ENCODE assay signal across 9 cellular contexts in genomic region chr16:19167710-19168172, GRCh38. TPM values are rescaled to one million over a fixed set of nuclear protein-coding genes. Genes with fewer than 3 reads are reported as not detected.
DNase-seq lines count a peak whose midpoint lies in the region; ATAC-seq, FAIRE-seq and TF ChIP-seq lines count a peak whose summit lies in the region.
"Had no signal": no experiment of that assay in that cellular context is flagged by ENCODE, and none has a peak within 500 bp of the region (broad histone marks: within the 10 kb centered on the region; RNA-seq: fewer than 3 reads in every experiment).

No MANE protein-coding gene starts in this region.

- BruUV-seq in PC-9 (replicated peaks; lab: Mats Ljungman, UMichigan), result no TSS peak

- H3K36me3 ChIP-seq in PC-9 (ENCODE audit: low read depth), result no peaks in the 10 kb centered on the region
- H3K36me3 ChIP-seq in bronchial epithelial cell (ENCODE audit: control insufficient read depth, insufficient read depth, low read length), result no peaks in the 10 kb centered on the region
- no peaks in the 10 kb centered on the region for H3K36me3 ChIP-seq in keratinocyte (ENCODE audit: control insufficient read depth in 2 of 2, extremely low read depth in 1 of 2, insufficient read depth in 2 of 2, low read length in 2 of 2)
- H3K36me3 ChIP-seq: neutrophil had no signal

- peaks cover 13% of the 10 kb centered on the region for H3F3A ChIP-seq in PC-9 (ENCODE audit: insufficient read depth, low read depth)

- FAIRE-seq in bronchial epithelial cell (lab: Jason Lieb, UNC) (no peak), keratinocyte (lab: Jason Lieb, UNC) (no peak)

- peak overlapping the region; percentile 91 for H2AFZ ChIP-seq in PC-9
- H2AFZ ChIP-seq in keratinocyte (ENCODE audit: control insufficient read depth, low read length), result no peak overlapping the region

- POLR2A ChIA-PET in PC-9 (lab: Charles Lee; ENCODE audit: unreplicated experiment), result no interaction called here

- CTCF ChIA-PET in PC-9 (lab: Charles Lee), result no interaction called here

- H4K20me1 ChIP-seq in PC-9 (ENCODE audit: insufficient read depth) (no peaks in the 10 kb centered on the region), keratinocyte (ENCODE audit: control insufficient read depth, extremely low read depth, insufficient read depth, low read length) (no peaks in the 10 kb centered on the region)

- no peaks in the 10 kb centered on the region for H3K9me1 ChIP-seq in keratinocyte (ENCODE audit: control insufficient read depth, extremely low read depth, insufficient read depth, low read length)

- H3K4me1 ChIP-seq in PC-9 (replicated peaks; ENCODE audit: insufficient read depth) (peaks cover 33% of the 10 kb centered on the region), keratinocyte (ENCODE audit: control insufficient read depth, extremely low read depth, insufficient read depth, low read length) (peaks cover 2% of the 10 kb centered on the region)

- no peak overlapping the region for H3K9ac ChIP-seq in keratinocyte (ENCODE audit: control insufficient read depth, extremely low read depth, insufficient read depth, low read length)

- H3K9me3 ChIP-seq in PC-9 (ENCODE audit: insufficient read depth, low read depth) (no peaks in the 10 kb centered on the region), keratinocyte (ENCODE audit: control insufficient read depth, low read depth, low read length) (no peaks in the 10 kb centered on the region)
- H3K9me3 ChIP-seq: neutrophil had no signal

- no peaks in the 10 kb centered on the region for H3K27me3 ChIP-seq in PC-9 (ENCODE audit: insufficient read depth, low read depth)
- H3K27me3 ChIP-seq in bronchial epithelial cell (ENCODE audit: control insufficient read depth, insufficient read depth, low read length), result peaks cover 5% of the 10 kb centered on the region
- peaks cover 27% of the 10 kb centered on the region for H3K27me3 ChIP-seq in keratinocyte (ENCODE audit: control insufficient read depth, extremely low read depth, insufficient read depth, low read length)

- H3K27ac ChIP-seq in PC-9 (no peak overlapping the region), keratinocyte (ENCODE audit: control insufficient read depth, insufficient read depth, low read length) (no peak overlapping the region)
- H3K27ac ChIP-seq: neutrophil had no signal

- dilution Hi-C loops in keratinocyte (cut with MboI; ENCODE audit: extremely low pct_ligation_motif_present, low sequenced_read_pairs), result no loop called here

- peak; percentile 74 for DNase-seq in activated CD4-positive, alpha-beta T cell treated with anti-CD3 and anti-CD28 coated beads for 48 hours
- DNase-seq in activated CD4-positive, alpha-beta T cell treated with anti-CD3 and anti-CD28 coated beads for 4 hours, result no peak
- DNase-seq in HUDEP-2 (lab: John Stamatoyannopoulos, UW; ENCODE audit: unreplicated experiment in 76 of 76) (peak in 40 of 76 experiments; percentile 1 to 47 (median 16)), PC-9 (peak; percentile 60 to 90), bronchial epithelial cell (ENCODE audit: low read depth) (peak; percentile 17), keratinocyte (ENCODE audit: low read depth, low spot score) (no peak)
- peak; percentile 19 to 42 (median 29) for DNase-seq in stimulated activated CD4-positive, alpha-beta T cell treated with anti-CD3 and anti-CD28 coated beads, Interleukin-12 subunit alpha, Interleukin-12 subunit beta, amount 100 ng/mL, for 48 hours (ENCODE audit: low read depth in 2 of 3, low spot score in 1 of 3)

- peak; percentile 75 for TF ChIP-seq CTCF in PC-9 (conservative IDR thresholded peaks at IDR 0.05)
- TF ChIP-seq CTCF in bronchial epithelial cell (IDR thresholded peaks at IDR 0.05; ENCODE audit: insufficient read depth, low read length, severe bottlenecking), result peak; percentile 73
- peak in 2 of 3 experiments; percentile 80 to 85 for TF ChIP-seq CTCF in keratinocyte (optimal IDR thresholded peaks at IDR 0.05 in 1 of 3, IDR thresholded peaks at IDR 0.05 in 1 of 3, conservative IDR thresholded peaks at IDR 0.05 in 1 of 3; ENCODE audit: extremely low read depth in 1 of 3, insufficient read depth in 2 of 3, low read length in 3 of 3)

- H3K9me2 ChIP-seq in PC-9 (ENCODE audit: insufficient read depth), result no peaks in the 10 kb centered on the region

- 0 out of 2 replicates have a peak, but pooled peaks cover 8% of the 10 kb centered on the region for H3K79me2 ChIP-seq in PC-9 (ENCODE audit: low read depth)
- H3K79me2 ChIP-seq in keratinocyte (ENCODE audit: control insufficient read depth, insufficient read depth, low read length), result no peaks in the 10 kb centered on the region

- H3K4me2 ChIP-seq in PC-9, result peak overlapping the region; percentile 94
- H3K4me2 ChIP-seq in keratinocyte (ENCODE audit: control insufficient read depth, extremely low read depth, insufficient read depth, low read depth, low read length), result peak overlapping the region; percentile 55

- no peak for ATAC-seq in GM19463 (IDR thresholded peaks at IDR 0.05; ENCODE audit: unreplicated experiment)

- intact Hi-C loops in PC-9 (cut with micrococcal nuclease; ENCODE audit: unreplicated experiment), result loop anchor here (1.0 to 5.0 kb wide), 3 partner anchors 208 to 720 kb away; no protein-coding TSS in a partner anchor

- peak overlapping the region; percentile 96 for H3K4me3 ChIP-seq in PC-9
- peak overlapping the region; percentile 28 for H3K4me3 ChIP-seq in bronchial epithelial cell (ENCODE audit: low read depth, low read length)
- H3K4me3 ChIP-seq in keratinocyte (ENCODE audit: control insufficient read depth in 2 of 3, extremely low read depth in 1 of 3, insufficient read depth in 2 of 3, low read depth in 1 of 3, low read length in 3 of 3), result peak overlapping the region in 1 of 3 experiments; percentile 26

RNA-seq across cellular contexts. Expression of gene SYT17, which starts 0.3 kb away (rescaled TPM):
- total RNA-seq in PC-9 (2021) (36.6 and 45.2 TPM in 2 replicates), bronchial epithelial cell (1.1 and 1.3 TPM in 2 replicates)
- polyA plus RNA-seq in keratinocyte, result 0.04 to 0.23 TPM in 2 of 3 replicates, not detected in the other
- not detected for polyA plus RNA-seq in keratinocyte (2011; ENCODE audit: low read depth)
- 0.03 and 0.09 TPM in 2 replicates for polyA plus RNA-seq in keratinocyte (2011; cell fraction: cytosol; rRNA removed)
- polyA plus RNA-seq in keratinocyte (2011; cell fraction: nucleus; rRNA removed), result 0.19 and 0.23 TPM in 2 replicates
- polyA plus RNA-seq in keratinocyte (2012; ENCODE audit: low replicate concordance), result not detected in 2 replicates
- 0.10 TPM in 1 of 3 replicates, not detected in the others for polyA minus RNA-seq in keratinocyte
- not detected for polyA minus RNA-seq in keratinocyte (2011; cell fraction: cytosol; rRNA and poly(A)+ RNA removed)
- not detected in 2 replicates for polyA minus RNA-seq in keratinocyte (2011; cell fraction: nucleus; rRNA and poly(A)+ RNA removed)

RNA-seq across cellular contexts. Expression of gene ITPRIPL2, which starts 54.0 kb away (rescaled TPM):
- total RNA-seq in PC-9 (2021), result 117 and 142 TPM in 2 replicates
- total RNA-seq in bronchial epithelial cell, result 16.8 and 18.7 TPM in 2 replicates
- 4.9 to 6.6 TPM (median 5.9 TPM) in 3 replicates for polyA plus RNA-seq in keratinocyte
- polyA plus RNA-seq in keratinocyte (2011; ENCODE audit: low read depth), result 0.82 TPM
- 4.1 and 6.0 TPM in 2 replicates for polyA plus RNA-seq in keratinocyte (2011; cell fraction: cytosol; rRNA removed)
- 12.5 and 14.1 TPM in 2 replicates for polyA plus RNA-seq in keratinocyte (2011; cell fraction: nucleus; rRNA removed)
- polyA plus RNA-seq in keratinocyte (2012; ENCODE audit: low replicate concordance), result 1.7 and 7.6 TPM in 2 replicates
- polyA minus RNA-seq in keratinocyte, result 5.4 to 7.6 TPM (median 5.7 TPM) in 3 replicates
- polyA minus RNA-seq in keratinocyte (2011; cell fraction: cytosol; rRNA and poly(A)+ RNA removed), result 16.3 TPM
- polyA minus RNA-seq in keratinocyte (2011; cell fraction: nucleus; rRNA and poly(A)+ RNA removed), result 18.9 and 23.2 TPM in 2 replicates

Comparison
In these comparisons a context has a peak if more than half of its experiments do, and no peak if none do; other contexts are left out.
1. DNase-seq: peak in activated CD4-positive, alpha-beta T cell treated with anti-CD3 and anti-CD28 coated beads for 48 hours (single experiment), HUDEP-2 (40 of 76), PC-9 (2 of 2), bronchial epithelial cell (single experiment) and stimulated activated CD4-positive, alpha-beta T cell treated with anti-CD3 and anti-CD28 coated beads, Interleukin-12 subunit alpha, Interleukin-12 subunit beta, amount 100 ng/mL, for 48 hours (3 of 3); none in activated CD4-positive, alpha-beta T cell treated with anti-CD3 and anti-CD28 coated beads for 4 hours (0 of 2) and keratinocyte (single experiment).
2. RNA of gene SYT17, which starts 0.3 kb away (total RNA-seq): 36.6 to 45.2 TPM in PC-9; 1.1 to 1.3 TPM in bronchial epithelial cell; every median in the first group is over 10 times any median in the second.
3. Peak in every context shown above with its lines, with median percentiles within 50 percentile points of each other: CTCF ChIP-seq.